ENCODE assay signal across 9 cellular contexts in genomic region chr12:70364695-70365397, GRCh38. TPM values are rescaled to one million over a fixed set of nuclear protein-coding genes. Genes with fewer than 3 reads are reported as not detected.
A peak's percentile ranks its signal among the peaks of the same experiment; 100 is the strongest.
DNase-seq lines count a peak whose midpoint lies in the region; ATAC-seq and TF ChIP-seq lines count a peak whose summit lies in the region.
"Had no signal": no experiment of that assay in that cellular context is flagged by ENCODE, and none has a peak within 500 bp of the region (broad histone marks: within the 10 kb centered on the region; RNA-seq: fewer than 3 reads in every experiment).

No MANE protein-coding gene starts in this region.

- POLR2A ChIA-PET in Panc1 (lab: Charles Lee): interaction anchor here (0.5 kb wide), 1 partner anchor 36 kb away, joined by 7 read pairs; no protein-coding TSS in a partner anchor

- no peak for TF ChIP-seq CTCF in Panc1 (IDR thresholded peaks at IDR 0.05)
- TF ChIP-seq CTCF in foreskin fibroblast (IDR thresholded peaks at IDR 0.05; ENCODE audit: low read depth, low read length): no peak
- no peak for TF ChIP-seq CTCF in foreskin keratinocyte (conservative IDR thresholded peaks at IDR 0.05)

- H3K36me3 ChIP-seq in Panc1 (ENCODE audit: control insufficient read depth, insufficient read depth, low read length) (no peaks in the 10 kb centered on the region; the same call in 1 of the 2 replicates), skeletal muscle satellite cell (ENCODE audit: insufficient read depth, low read length) (no peaks in the 10 kb centered on the region)

- DNase-seq in DMS53 (lab: John Stamatoyannopoulos, UW): peak; percentile 48
- DNase-seq in DMS53 treated with DMSO at 0.1 percent for 48 hours (lab: John Stamatoyannopoulos, UW; ENCODE audit: unreplicated experiment): no peak
- DNase-seq in Panc1 (ENCODE audit: low read depth, low spot score): no peak
- no peak for DNase-seq in foreskin fibroblast
- no peak for DNase-seq in SK-N-DZ (ENCODE audit: low spot score)
- no peak for DNase-seq in foreskin keratinocyte
- DNase-seq in DMS79 treated with DMSO at 0.1 percent for 48 hours (lab: John Stamatoyannopoulos, UW): no peak

- no peaks in the 10 kb centered on the region for H3K9me3 ChIP-seq in Panc1 (ENCODE audit: control insufficient read depth, insufficient read depth, low read depth, low read length)
- no peaks in the 10 kb centered on the region for H3K9me3 ChIP-seq in skeletal muscle satellite cell (replicated peaks; ENCODE audit: low read length)

- H3K4me3 ChIP-seq in Panc1 (ENCODE audit: low read depth in 2 of 2, low read length in 2 of 2): peak overlapping the region; percentile 55 to 67; a peak in 3 of 4 replicates
- H3K4me3 ChIP-seq in foreskin fibroblast (ENCODE audit: low read depth in 1 of 2, low read length in 2 of 2): peak overlapping the region; percentile 63 to 66
- H3K4me3 ChIP-seq in skeletal muscle satellite cell (ENCODE audit: low read length): peak overlapping the region; percentile 75

- peaks cover 37% of the 10 kb centered on the region for H3K27me3 ChIP-seq in Panc1 (ENCODE audit: control insufficient read depth, insufficient read depth, low read length)
- peaks cover 16% of the 10 kb centered on the region for H3K27me3 ChIP-seq in skeletal muscle satellite cell (ENCODE audit: control insufficient read depth, insufficient read depth, low read length)
- H3K27me3 ChIP-seq in foreskin keratinocyte: peaks cover 40% of the 10 kb centered on the region

- ATAC-seq in Panc1: no peak
- ATAC-seq in foreskin keratinocyte: no peak

- intact Hi-C loops in Panc1 (cut with micrococcal nuclease; ENCODE audit: unreplicated experiment): loop anchor here (5.0 kb wide), 1 partner anchor 212 kb away; no protein-coding TSS in a partner anchor

- in situ Hi-C loops in Panc1 (cut with HindIII; ENCODE audit: low pct_unique_long_range_greater_than_20kb, low sequenced_read_pairs): no loop called here

- BruUV-seq in Panc1 (replicated peaks; lab: Mats Ljungman, UMichigan): no TSS peak

- no peak overlapping the region for H3K9ac ChIP-seq in skeletal muscle satellite cell (ENCODE audit: low read depth, low read length)

- CTCF ChIA-PET in Panc1 (lab: Charles Lee): no interaction called here

- no peaks in the 10 kb centered on the region for H3K4me1 ChIP-seq in Panc1 (ENCODE audit: control insufficient read depth, insufficient read depth, low read length)
- peaks cover 12% of the 10 kb centered on the region for H3K4me1 ChIP-seq in skeletal muscle satellite cell (ENCODE audit: control insufficient read depth, insufficient read depth, low read length)
- H3K4me1 ChIP-seq in foreskin keratinocyte: no peaks in the 10 kb centered on the region

- H3K27ac ChIP-seq in Panc1 (ENCODE audit: low read length) (no peak overlapping the region), foreskin keratinocyte (no peak overlapping the region)
- H3K27ac ChIP-seq: HL-60 had no signal

- peak overlapping the region; percentile 89 for H3K4me2 ChIP-seq in skeletal muscle satellite cell (ENCODE audit: low read length)

RNA-seq across cellular contexts. Expression of gene KCNMB4, which starts 1.2 kb away (rescaled TPM):
- 0.13 TPM for total RNA-seq in Panc1 (2021; ENCODE audit: unreplicated experiment)
- not detected for polyA plus RNA-seq in Panc1 (2012; ENCODE audit: insufficient read length)
- 0.22 and 0.51 TPM in 2 replicates for total RNA-seq in skeletal muscle satellite cell (2012; rRNA removed)
- polyA plus RNA-seq in SK-N-DZ (2014; cell fraction: cytosol; rRNA removed): 7.9 and 8.6 TPM in 2 replicates
- polyA plus RNA-seq in SK-N-DZ (2014; cell fraction: nucleus; rRNA removed): 2.3 and 4.3 TPM in 2 replicates
- 0.11 and 1.1 TPM in 2 replicates for total RNA-seq in foreskin keratinocyte
- 0.20 and 1.4 TPM in 2 replicates for polyA plus RNA-seq in foreskin keratinocyte
